Comparison of ENCODE assay signal across 23 cellular contexts in the genomic region with DNA sequence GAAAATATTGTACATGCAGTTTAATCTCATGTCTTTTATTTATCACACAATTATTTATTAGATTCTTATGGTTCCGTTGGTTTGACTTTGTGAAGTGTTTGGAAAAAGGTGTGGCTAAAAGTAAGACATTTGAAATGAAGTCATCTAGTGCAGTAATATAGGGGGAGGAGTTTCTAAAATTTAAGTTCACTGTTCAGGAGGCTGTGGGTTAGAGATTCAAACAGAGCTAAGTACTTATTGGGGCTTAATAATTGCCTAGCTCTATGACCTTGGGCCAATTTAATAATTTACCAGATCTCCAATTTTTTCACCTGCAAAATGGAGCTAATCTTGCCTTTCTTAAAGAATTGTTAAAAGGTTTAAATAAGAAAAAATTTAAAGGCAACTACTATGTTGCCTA.
"Had no signal": no experiment of that assay in that cellular context is flagged by ENCODE, and none has a peak within 500 bp of the region (broad histone marks: within the 10 kb centered on the region; RNA-seq: fewer than 3 reads in every experiment).

No MANE protein-coding gene starts in this region.

- H3K27me3 ChIP-seq: MG63 had no signal

- ATAC-seq: Panc1, PC-3, T-cell had no signal

- DNase-seq: IMR-90, Karpas-422, KG1, MG63, NCI-H1092 treated with DMSO at 0.1 percent for 48 hours, NCI-H1436, NCI-H187, NCI-H2029, NCI-H2081 treated with DMSO at 0.1 percent for 48 hours, NCI-H2171, NCI-H226, NCI-H446, NCI-H510A, NCI-H524 treated with DMSO at 0.1 percent for 48 hours, NCI-H69, NCI-H774, PC-3, SHP77, SK-N-SH, SW 1271, T-cell had no signal

- H3K4me3 ChIP-seq: MG63 had no signal

- H3K27ac ChIP-seq: RWPE1 had no signal

- H3K36me3 ChIP-seq: MG63 had no signal

- H3K4me2 ChIP-seq: SK-N-SH had no signal

- H3K9me3 ChIP-seq: MG63, SK-N-SH had no signal

- H3K9ac ChIP-seq: SK-N-SH had no signal
